17 cellular contexts compared by ENCODE assay signal in the genomic region with DNA sequence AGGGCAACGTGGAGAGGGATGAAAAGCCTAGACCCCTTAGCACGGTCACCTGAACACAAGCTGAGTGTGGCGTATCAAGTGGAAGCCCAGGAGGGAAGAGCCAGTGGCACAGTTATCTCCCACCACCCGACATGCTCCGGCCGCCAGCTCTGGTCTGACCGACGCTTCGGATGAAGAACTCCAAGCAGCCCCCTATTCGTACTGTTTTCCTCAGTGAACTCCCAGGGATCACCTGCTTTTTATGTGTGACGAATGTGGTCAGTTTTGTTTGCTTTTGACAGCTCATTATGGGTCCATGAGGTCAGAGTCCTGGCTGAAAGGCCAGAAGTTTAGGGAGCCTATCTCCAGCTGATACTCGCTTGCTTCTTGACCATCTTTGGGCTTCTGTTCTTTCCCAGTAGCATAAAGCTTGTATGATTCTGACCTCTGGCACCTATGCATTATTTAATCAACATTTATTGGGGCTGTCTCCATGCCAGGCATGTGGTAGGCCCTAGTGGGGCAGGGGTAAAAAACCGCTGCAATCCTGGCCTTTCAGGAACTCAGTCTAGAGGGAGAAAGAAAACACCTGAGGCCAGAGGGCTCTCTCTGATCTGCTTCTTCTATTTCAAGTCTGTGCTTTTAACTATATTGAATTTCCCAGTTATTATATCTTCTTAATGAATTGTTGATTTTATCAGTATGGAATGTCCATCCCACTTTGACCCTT. TPM values are rescaled to one million over a fixed set of nuclear protein-coding genes. Genes with fewer than 3 reads are reported as not detected.
DNase-seq lines count a peak whose midpoint lies in the region; ATAC-seq, FAIRE-seq and TF ChIP-seq lines count a peak whose summit lies in the region.
"Had no signal": no experiment of that assay in that cellular context is flagged by ENCODE, and none has a peak within 500 bp of the region (broad histone marks: within the 10 kb centered on the region; RNA-seq: fewer than 3 reads in every experiment).

No MANE protein-coding gene starts in this region.

- whole genome bisulfite sequencing in body of pancreas, 2 donors, result 90 to 93% methylated on average over 12 to 13 of the region's 13 CpGs
- WGBS in liver, result 64% methylated on average over 13 of the region's 13 CpGs
- 86 to 90% (median 88%) methylated on average over 13 of the region's 13 CpGs for WGBS in stomach, 5 donors

- TF ChIP-seq POLR2A in body of pancreas (IDR thresholded peaks at IDR 0.05), result no peak
- TF ChIP-seq POLR2A in stomach (IDR thresholded peaks at IDR 0.05), result no peak

- no peak for ATAC-seq in body of pancreas
- no peak for ATAC-seq in GM18498 (IDR thresholded peaks at IDR 0.05; ENCODE audit: unreplicated experiment)
- ATAC-seq: activated CD4-positive, alpha-beta T cell treated with anti-CD3 and anti-CD28 coated beads for 36 hours had no signal

- TF ChIP-seq RAD21 in liver (IDR thresholded peaks at IDR 0.05), result no peak

- TF ChIP-seq CTCF in body of pancreas (IDR thresholded peaks at IDR 0.05) (no peak), liver (IDR thresholded peaks at IDR 0.05; ENCODE audit: low read depth, low read length, missing input control) (no peak), stomach (IDR thresholded peaks at IDR 0.05) (no peak)

- H3K9me3 ChIP-seq in body of pancreas (no peaks in the 10 kb centered on the region), liver (ENCODE audit: control insufficient read depth in 4 of 4, low read length in 3 of 4) (no peaks in the 10 kb centered on the region), stomach (no peaks in the 10 kb centered on the region)
- H3K9me3 ChIP-seq: pancreas, SK-N-SH had no signal

- H3K4me3 ChIP-seq in body of pancreas, result no peak overlapping the region
- H3K4me3 ChIP-seq in liver (ENCODE audit: low read depth in 1 of 3, low read length in 3 of 3), result peak overlapping the region in 1 of 3 donors; percentile 5
- no peak overlapping the region for H3K4me3 ChIP-seq in stomach
- H3K4me3 ChIP-seq: BLaER1 treated with 17β-estradiol and CSF1 and Interleukin-3, amounts not matched to agents 10 nM and 100 nM; pancreas; tibial nerve had no signal

- intact Hi-C loops in body of pancreas (cut with DNase I) (no loop called here), stomach (cut with DNase I; ENCODE audit: low total_unique reads) (no loop called here)

- H3K27ac ChIP-seq in body of pancreas (peak overlapping the region in 3 of 4 donors; percentile 55 to 90 (median 87)), liver (ENCODE audit: low read depth in 1 of 2, low read length in 2 of 2) (peak overlapping the region; percentile 92 to 100), stomach (peak overlapping the region; percentile 52 to 92 (median 86))
- H3K27ac ChIP-seq: BLaER1 treated with 17β-estradiol and CSF1 and Interleukin-3, amounts not matched to agents 10 nM and 100 nM had no signal

- H3K4me1 ChIP-seq in body of pancreas, result peaks cover 36% of the 10 kb centered on the region
- H3K4me1 ChIP-seq in liver (ENCODE audit: control insufficient read depth in 4 of 4, insufficient read depth in 4 of 4, low read length in 3 of 4), result peaks cover 13 to 24% (median 24%) of the 10 kb centered on the region in 4 donors
- H3K4me1 ChIP-seq in stomach, result peaks cover 21 to 43% (median 24%) of the 10 kb centered on the region in 4 donors

- no peaks in the 10 kb centered on the region for H3K36me3 ChIP-seq in body of pancreas (replicated peaks in 1 of 2; ENCODE audit: insufficient read depth in 1 of 2, low read depth in 2 of 2)
- no peaks in the 10 kb centered on the region for H3K36me3 ChIP-seq in liver (ENCODE audit: control insufficient read depth in 4 of 4, insufficient read depth in 3 of 4, low read depth in 1 of 4, low read length in 3 of 4)
- H3K36me3 ChIP-seq in stomach, result no peaks in the 10 kb centered on the region
- H3K36me3 ChIP-seq: BLaER1 treated with 17β-estradiol and CSF1 and Interleukin-3, amounts not matched to agents 10 nM and 100 nM; pancreas; tibial nerve had no signal

- H3K9ac ChIP-seq in liver (ENCODE audit: low read depth in 1 of 2, low read length in 2 of 2), result peak overlapping the region; percentile 49 to 94
- H3K9ac ChIP-seq: BLaER1 treated with 17β-estradiol and CSF1 and Interleukin-3, amounts not matched to agents 10 nM and 100 nM; SK-N-SH had no signal

- DNase-seq in NCI-H69 (lab: John Stamatoyannopoulos, UW) (peak; percentile 34), body of pancreas (no peak), stomach (no peak), HTR-8/SVneo (ENCODE audit: insufficient read length, low spot score) (no peak)
- DNase-seq in stimulated activated CD8-positive, alpha-beta memory T cell treated with anti-CD3 and anti-CD28 coated beads, Interleukin-4, amount 100 ng/mL, for 48 hours, result no peak
- DNase-seq: activated CD4-positive, alpha-beta T cell treated with anti-CD3 and anti-CD28 coated beads for 36 hours; activated naive CD4-positive, alpha-beta T cell treated with anti-CD3 and anti-CD28 coated beads for 36 hours; GF-D8; NCI-H1092 treated with DMSO at 0.1 percent for 48 hours; NCI-H524; pancreas had no signal

- FAIRE-seq in HTR-8/SVneo (lab: Jason Lieb, UNC), result no peak
- FAIRE-seq: GM12891, pancreas had no signal

- H3K27me3 ChIP-seq in body of pancreas (no peaks in the 10 kb centered on the region), liver (ENCODE audit: control insufficient read depth in 4 of 4, insufficient read depth in 4 of 4, low read length in 3 of 4) (no peaks in the 10 kb centered on the region), stomach (no peaks in the 10 kb centered on the region)
- H3K27me3 ChIP-seq: BLaER1 treated with 17β-estradiol and CSF1 and Interleukin-3, amounts not matched to agents 10 nM and 100 nM; pancreas; tibial nerve had no signal

- TF ChIP-seq EP300 in stomach (IDR thresholded peaks at IDR 0.05), result no peak

TF ChIP-seq in liver, 16 proteins besides CTCF, POLR2A, EP300 and RAD21 (continues in another document):
- TF ChIP-seq GABPA (IDR thresholded peaks at IDR 0.05 in 1 of 2, conservative IDR thresholded peaks at IDR 0.05 in 1 of 2), result no peak
- TF ChIP-seq HNF4G (IDR thresholded peaks at IDR 0.05), result peak; percentile 73
- TF ChIP-seq YY1 (IDR thresholded peaks at IDR 0.05), result peak; percentile 47
- TF ChIP-seq, protein P1, sequence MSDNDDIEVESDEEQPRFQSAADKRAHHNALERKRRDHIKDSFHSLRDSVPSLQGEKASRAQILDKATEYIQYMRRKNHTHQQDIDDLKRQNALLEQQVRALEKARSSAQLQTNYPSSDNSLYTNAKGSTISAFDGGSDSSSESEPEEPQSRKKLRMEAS (IDR thresholded peaks at IDR 0.05), result peak; percentile 39
- TF ChIP-seq FOXA1 (IDR thresholded peaks at IDR 0.05), result no peak
- no peak for TF ChIP-seq NR2F2 (IDR thresholded peaks at IDR 0.05)
- TF ChIP-seq, protein P2, sequence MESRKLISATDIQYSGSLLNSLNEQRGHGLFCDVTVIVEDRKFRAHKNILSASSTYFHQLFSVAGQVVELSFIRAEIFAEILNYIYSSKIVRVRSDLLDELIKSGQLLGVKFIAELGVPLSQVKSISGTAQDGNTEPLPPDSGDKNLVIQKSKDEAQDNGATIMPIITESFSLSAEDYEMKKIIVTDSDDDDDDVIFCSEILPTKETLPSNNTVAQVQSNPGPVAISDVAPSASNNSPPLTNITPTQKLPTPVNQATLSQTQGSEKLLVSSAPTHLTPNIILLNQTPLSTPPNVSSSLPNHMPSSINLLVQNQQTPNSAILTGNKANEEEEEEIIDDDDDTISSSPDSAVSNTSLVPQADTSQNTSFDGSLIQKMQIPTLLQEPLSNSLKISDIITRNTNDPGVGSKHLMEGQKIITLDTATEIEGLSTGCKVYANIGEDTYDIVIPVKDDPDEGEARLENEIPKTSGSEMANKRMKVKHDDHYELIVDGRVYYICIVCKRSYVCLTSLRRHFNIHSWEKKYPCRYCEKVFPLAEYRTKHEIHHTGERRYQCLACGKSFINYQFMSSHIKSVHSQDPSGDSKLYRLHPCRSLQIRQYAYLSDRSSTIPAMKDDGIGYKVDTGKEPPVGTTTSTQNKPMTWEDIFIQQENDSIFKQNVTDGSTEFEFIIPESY (IDR thresholded peaks at IDR 0.05), result peak; percentile 17
- TF ChIP-seq HNF4A (conservative IDR thresholded peaks at IDR 0.05), result peak; percentile 95 to 96
- TF ChIP-seq, protein P3, sequence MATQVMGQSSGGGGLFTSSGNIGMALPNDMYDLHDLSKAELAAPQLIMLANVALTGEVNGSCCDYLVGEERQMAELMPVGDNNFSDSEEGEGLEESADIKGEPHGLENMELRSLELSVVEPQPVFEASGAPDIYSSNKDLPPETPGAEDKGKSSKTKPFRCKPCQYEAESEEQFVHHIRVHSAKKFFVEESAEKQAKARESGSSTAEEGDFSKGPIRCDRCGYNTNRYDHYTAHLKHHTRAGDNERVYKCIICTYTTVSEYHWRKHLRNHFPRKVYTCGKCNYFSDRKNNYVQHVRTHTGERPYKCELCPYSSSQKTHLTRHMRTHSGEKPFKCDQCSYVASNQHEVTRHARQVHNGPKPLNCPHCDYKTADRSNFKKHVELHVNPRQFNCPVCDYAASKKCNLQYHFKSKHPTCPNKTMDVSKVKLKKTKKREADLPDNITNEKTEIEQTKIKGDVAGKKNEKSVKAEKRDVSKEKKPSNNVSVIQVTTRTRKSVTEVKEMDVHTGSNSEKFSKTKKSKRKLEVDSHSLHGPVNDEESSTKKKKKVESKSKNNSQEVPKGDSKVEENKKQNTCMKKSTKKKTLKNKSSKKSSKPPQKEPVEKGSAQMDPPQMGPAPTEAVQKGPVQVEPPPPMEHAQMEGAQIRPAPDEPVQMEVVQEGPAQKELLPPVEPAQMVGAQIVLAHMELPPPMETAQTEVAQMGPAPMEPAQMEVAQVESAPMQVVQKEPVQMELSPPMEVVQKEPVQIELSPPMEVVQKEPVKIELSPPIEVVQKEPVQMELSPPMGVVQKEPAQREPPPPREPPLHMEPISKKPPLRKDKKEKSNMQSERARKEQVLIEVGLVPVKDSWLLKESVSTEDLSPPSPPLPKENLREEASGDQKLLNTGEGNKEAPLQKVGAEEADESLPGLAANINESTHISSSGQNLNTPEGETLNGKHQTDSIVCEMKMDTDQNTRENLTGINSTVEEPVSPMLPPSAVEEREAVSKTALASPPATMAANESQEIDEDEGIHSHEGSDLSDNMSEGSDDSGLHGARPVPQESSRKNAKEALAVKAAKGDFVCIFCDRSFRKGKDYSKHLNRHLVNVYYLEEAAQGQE (IDR thresholded peaks at IDR 0.05), result peak; percentile 75
- peak; percentile 84 to 87 for TF ChIP-seq RXRA (IDR thresholded peaks at IDR 0.05)
- no peak for TF ChIP-seq EGR1 (IDR thresholded peaks at IDR 0.05; ENCODE audit: low read depth in 2 of 2)
- no peak for TF ChIP-seq TAF1 (conservative IDR thresholded peaks at IDR 0.05)
- peak; percentile 42 for TF ChIP-seq FOXA2 (IDR thresholded peaks at IDR 0.05)
- TF ChIP-seq JUND (IDR thresholded peaks at IDR 0.05), result peak; percentile 61 to 73
- peak; percentile 89 for TF ChIP-seq SP1 (IDR thresholded peaks at IDR 0.05)

RNA-seq across cellular contexts. Expression of a gene that starts 33.0 kb away (rescaled TPM):
- total RNA-seq in body of pancreas (10 to 100 TPM; 26.5 to 92.0 TPM), liver (10 to 100 TPM; 31.2 to 35.7 TPM), stomach (100 to 1,000 TPM in 2 of 5 donors, 10 to 100 TPM in 2, 1 to 10 TPM in 1; 8.2 to 226 (median 25.5) TPM)
- polyA plus RNA-seq in liver (100 to 1,000 TPM in 1 of 2 donors, 10 to 100 TPM in 1; 46.2 to 130 TPM), stomach (100 to 1,000 TPM; 149 to 268 (median 193) TPM)
